Comparison of ENCODE assay signal across 16 cellular contexts in genomic region chr2:160921401-160921964, GRCh38.
DNase-seq lines count a peak whose midpoint lies in the region; TF ChIP-seq lines count a peak whose summit lies in the region.
"Had no signal": no experiment of that assay in that cellular context is flagged by ENCODE, and none has a peak within 500 bp of the region (broad histone marks: within the 10 kb centered on the region; RNA-seq: fewer than 3 reads in every experiment).

No MANE protein-coding gene starts in this region.

- WGBS in SK-N-SH (ENCODE audit: low lambda C conversion rate): 45% methylated on average over 4 of the region's 4 CpGs
- WGBS in esophagus squamous epithelium, 2 donors: 77 to 78% methylated on average over 4 of the region's 4 CpGs

- POLR2A ChIA-PET in SK-N-SH (lab: Yijun Ruan, JAX): no interaction called here
- POLR2A ChIA-PET in GM10248 (lab: Yijun Ruan, JAX): no interaction called here

- TF ChIP-seq RAD21 in SK-N-SH (IDR thresholded peaks at IDR 0.05; ENCODE audit: low read length): no peak

- TF ChIP-seq CTCF in SK-N-SH (IDR thresholded peaks at IDR 0.05): no peak
- TF ChIP-seq CTCF in esophagus squamous epithelium (IDR thresholded peaks at IDR 0.05): no peak
- TF ChIP-seq CTCF in osteoblast (IDR thresholded peaks at IDR 0.05; ENCODE audit: extremely low read depth, low read depth, low read length): no peak
- TF ChIP-seq CTCF in tibial artery (IDR thresholded peaks at IDR 0.05): no peak
- TF ChIP-seq CTCF in GM10248 (IDR thresholded peaks at IDR 0.05; ENCODE audit: control extremely low read depth, extremely low read depth, low read depth, missing control alignments): no peak

- H2AFZ ChIP-seq in SK-N-SH (ENCODE audit: low read depth) (peak overlapping the region; percentile 81), osteoblast (ENCODE audit: low read length) (peak overlapping the region; percentile 61)

- CTCF ChIA-PET in SK-N-SH (lab: Yijun Ruan, JAX): interaction anchor here (0.6 to 2.9 kb wide), 6 partner anchors 9 to 492 kb away, joined by 3 to 7 read pairs (median 3); no protein-coding TSS in a partner anchor
- CTCF ChIA-PET in GM10248 (lab: Yijun Ruan, JAX): interaction anchor here (1.4 to 1.5 kb wide), 2 partner anchors 9 to 69 kb away, joined by 3 read pairs; no protein-coding TSS in a partner anchor

- H3F3A ChIP-seq in SK-N-SH (replicated peaks; ENCODE audit: insufficient read depth): peaks cover 8% of the 10 kb centered on the region

- no peaks in the 10 kb centered on the region for H3K79me2 ChIP-seq in SK-N-SH (ENCODE audit: insufficient read depth)
- no peaks in the 10 kb centered on the region for H3K79me2 ChIP-seq in osteoblast (ENCODE audit: insufficient read depth, low read length)

- H3K36me3 ChIP-seq in SK-N-SH (replicated peaks in 1 of 2; ENCODE audit: control insufficient read depth in 1 of 2, insufficient read depth in 2 of 2, low read length in 1 of 2) (no peaks in the 10 kb centered on the region), esophagus squamous epithelium (no peaks in the 10 kb centered on the region), osteoblast (ENCODE audit: insufficient read depth, low read length) (no peaks in the 10 kb centered on the region), tibial artery (no peaks in the 10 kb centered on the region)
- H3K36me3 ChIP-seq: BLaER1 treated with 17β-estradiol and CSF1 and Interleukin-3, amounts not matched to agents 10 nM and 100 nM; prostate gland had no signal

- peak overlapping the region; percentile 51; the same call in 1 of the 2 replicates for H3K9ac ChIP-seq in SK-N-SH
- H3K9ac ChIP-seq: BLaER1 treated with 17β-estradiol and CSF1 and Interleukin-3, amounts not matched to agents 10 nM and 100 nM had no signal

- no peak overlapping the region for H3K4me3 ChIP-seq in SK-N-SH (ENCODE audit: low read depth in 2 of 2, low read length in 1 of 2)
- no peak overlapping the region for H3K4me3 ChIP-seq in esophagus squamous epithelium
- H3K4me3 ChIP-seq in osteoblast (ENCODE audit: insufficient read depth, low read length): no peak overlapping the region
- H3K4me3 ChIP-seq in tibial artery: no peak overlapping the region
- H3K4me3 ChIP-seq: BLaER1 treated with 17β-estradiol and CSF1 and Interleukin-3, amounts not matched to agents 10 nM and 100 nM; body of pancreas; prostate gland had no signal

- H3K4me1 ChIP-seq in SK-N-SH (ENCODE audit: control insufficient read depth in 1 of 2, insufficient read depth in 2 of 2, low read depth in 1 of 2, low read length in 1 of 2) (peaks cover 19 to 24% of the 10 kb centered on the region in 2 experiments), esophagus squamous epithelium (peaks cover 0 to 25% (median 6%) of the 10 kb centered on the region in 3 donors), osteoblast (ENCODE audit: insufficient read depth, low read length) (peaks cover 22% of the 10 kb centered on the region), tibial artery (peaks cover 0 to 20% (median 8%) of the 10 kb centered on the region in 4 donors)
- H3K4me1 ChIP-seq: BLaER1 treated with 17β-estradiol and CSF1 and Interleukin-3, amounts not matched to agents 10 nM and 100 nM; body of pancreas; prostate gland had no signal

- no peaks in the 10 kb centered on the region for H3K9me2 ChIP-seq in SK-N-SH

- intact Hi-C loops in esophagus squamous epithelium (cut with DNase I) (no loop called here), tibial artery (cut with DNase I; ENCODE audit: low total_unique reads) (no loop called here)

- H3K27me3 ChIP-seq in SK-N-SH (ENCODE audit: insufficient read depth) (no peaks in the 10 kb centered on the region), esophagus squamous epithelium (no peaks in the 10 kb centered on the region), osteoblast (ENCODE audit: insufficient read depth, low read length) (no peaks in the 10 kb centered on the region), tibial artery (no peaks in the 10 kb centered on the region)
- H3K27me3 ChIP-seq: BLaER1 treated with 17β-estradiol and CSF1 and Interleukin-3, amounts not matched to agents 10 nM and 100 nM; body of pancreas had no signal

- DNase-seq in SK-N-SH (peak; percentile 27), esophagus squamous epithelium (lab: John Stamatoyannopoulos, UW) (no peak), osteoblast (ENCODE audit: insufficient read length, low spot score, missing footprints) (no peak), tibial artery (no peak), GM10248 (ENCODE audit: extremely low spot score) (no peak), KBM-7 (no peak)
- no peak for DNase-seq in stimulated activated CD4-positive, alpha-beta T cell treated with anti-CD3 and anti-CD28 coated beads, Interleukin-4, amount 100 ng/mL, for 24 hours
- DNase-seq: activated CD4-positive, alpha-beta T cell treated with anti-CD3 and anti-CD28 coated beads, Interleukin-2, amount 50 U/mL, for 1 hour; activated naive CD4-positive, alpha-beta T cell treated with anti-CD3 and anti-CD28 coated beads for 36 hours; MM.1S; NCI-H187 treated with DMSO at 0.1 percent for 48 hours; NCI-H526; substantia nigra had no signal

- peak overlapping the region; percentile 61 for H3K4me2 ChIP-seq in SK-N-SH
- peak overlapping the region; percentile 61 for H3K4me2 ChIP-seq in osteoblast (ENCODE audit: insufficient read depth, low read length)
- H3K4me2 ChIP-seq: BLaER1 treated with 17β-estradiol and CSF1 and Interleukin-3, amounts not matched to agents 10 nM and 100 nM had no signal

- in situ Hi-C loops in KBM-7 (cut with MboI; ENCODE audit: low pct_unique_long_range_greater_than_20kb, low sequenced_read_pairs): no loop called here

- TF ChIP-seq EP300 in SK-N-SH (IDR thresholded peaks at IDR 0.05; ENCODE audit: borderline replicate concordance in 1 of 2, low read depth in 1 of 2, low read length in 1 of 2): peak in 1 of 2 experiments; percentile 32; a peak in 1 of 4 replicates

- no peak for TF ChIP-seq POLR2A in esophagus squamous epithelium (IDR thresholded peaks at IDR 0.05)

- H4K20me1 ChIP-seq in SK-N-SH (ENCODE audit: insufficient read depth): no peaks in the 10 kb centered on the region
- H4K20me1 ChIP-seq in osteoblast (ENCODE audit: insufficient read depth, low read length): no peaks in the 10 kb centered on the region
- H4K20me1 ChIP-seq: BLaER1 treated with 17β-estradiol and CSF1 and Interleukin-3, amounts not matched to agents 10 nM and 100 nM had no signal

- no peaks in the 10 kb centered on the region for H3K9me3 ChIP-seq in SK-N-SH
- H3K9me3 ChIP-seq in esophagus squamous epithelium: no peaks in the 10 kb centered on the region
- no peaks in the 10 kb centered on the region for H3K9me3 ChIP-seq in osteoblast (ENCODE audit: low read depth, low read length)
- no peaks in the 10 kb centered on the region for H3K9me3 ChIP-seq in tibial artery
- H3K9me3 ChIP-seq: BLaER1 treated with 17β-estradiol and CSF1 and Interleukin-3, amounts not matched to agents 10 nM and 100 nM; body of pancreas; prostate gland had no signal

- H3K27ac ChIP-seq in SK-N-SH (ENCODE audit: low read depth in 2 of 2, low read length in 1 of 2) (peak overlapping the region; percentile 86 to 99), esophagus squamous epithelium (peak overlapping the region in 3 of 4 donors; percentile 34 to 78 (median 57)), osteoblast (ENCODE audit: low read depth, low read length) (peak overlapping the region; percentile 80), tibial artery (peak overlapping the region; percentile 41 to 56)
- H3K27ac ChIP-seq: BLaER1 treated with 17β-estradiol and CSF1 and Interleukin-3, amounts not matched to agents 10 nM and 100 nM; body of pancreas had no signal

TF ChIP-seq in SK-N-SH, 30 proteins besides CTCF, POLR2A, EP300 and RAD21:
- TF ChIP-seq YY1 (IDR thresholded peaks at IDR 0.05; ENCODE audit: low read depth): no peak
- TF ChIP-seq RCOR1 (IDR thresholded peaks at IDR 0.05; ENCODE audit: low read length): 0 out of 2 replicates have a peak, but pooled peaks have one; percentile 7
- no peak; the same call in 1 of the 2 replicates for TF ChIP-seq MXI1 (IDR thresholded peaks at IDR 0.05; ENCODE audit: low read depth, low read length)
